In the genomic region with DNA sequence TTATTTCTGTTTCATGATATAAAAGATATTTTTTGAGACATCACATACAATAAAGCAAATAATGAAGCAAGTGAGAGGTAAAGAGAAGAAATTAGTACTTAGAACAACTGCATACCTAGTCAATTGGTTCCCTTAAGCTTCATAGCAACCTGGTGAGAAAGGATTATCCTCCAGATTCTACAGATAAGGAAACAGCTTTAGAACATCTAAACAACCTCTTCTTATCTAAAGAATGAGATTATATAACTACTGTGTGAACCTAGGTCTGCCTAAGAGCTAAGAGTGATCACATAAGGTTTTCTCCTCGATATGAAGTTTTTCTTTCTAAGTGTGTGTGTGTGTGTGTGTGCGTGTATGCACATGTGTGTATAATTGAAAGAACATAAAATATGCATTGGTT, we compare ENCODE assay signal across 18 cellular contexts.
"Had no signal": no experiment of that assay in that cellular context is flagged by ENCODE, and none has a peak within 500 bp of the region (broad histone marks: within the 10 kb centered on the region; RNA-seq: fewer than 3 reads in every experiment).

No MANE protein-coding gene starts in this region.

- ATAC-seq: foreskin keratinocyte; natural killer cell; stimulated activated naive B cell treated with anti-CD40 and anti-IgM and Interleukin-4, amounts not matched to agents 10 μg/mL and 1 μg/mL and 100 μg/mL, for 72 hours; stimulated activated naive CD8-positive, alpha-beta T cell treated with anti-CD3 and anti-CD28 coated beads, Interleukin-15, amount 100 ng/mL, for 72 hours had no signal

- H3K4me3 ChIP-seq: coronary artery, right atrium auricular region, sigmoid colon, skin epidermis, thoracic aorta, transverse colon had no signal

- H3K36me3 ChIP-seq: right atrium auricular region, sigmoid colon, thoracic aorta, transverse colon had no signal

- H3K27ac ChIP-seq: coronary artery, foreskin keratinocyte, right atrium auricular region, sigmoid colon, skin epidermis, thoracic aorta, transverse colon had no signal

- H3K4me1 ChIP-seq: foreskin keratinocyte, right atrium auricular region, sigmoid colon, transverse colon had no signal

- DNase-seq: effector CD4-positive, alpha-beta T cell; endodermal cell; erythroblast; foreskin keratinocyte; immature natural killer cell; kidney; natural killer cell; posterior cingulate gyrus; sigmoid colon; stimulated activated CD4-positive, alpha-beta T cell treated with anti-CD3 and anti-CD28 coated beads, Interleukin-2, amount 100 ng/mL, for 24 hours; stimulated activated CD4-positive, alpha-beta T cell treated with anti-CD3 and anti-CD28 coated beads, Interleukin-4, amount 100 ng/mL, for 4 hours; stimulated activated naive B cell treated with anti-CD40 and anti-IgM and Interleukin-4, amounts not matched to agents 10 μg/mL and 1 μg/mL and 100 μg/mL, for 72 hours; stimulated activated naive CD8-positive, alpha-beta T cell treated with anti-CD3 and anti-CD28 coated beads, Interleukin-15, amount 100 ng/mL, for 72 hours; transverse colon had no signal

- H3K9me3 ChIP-seq: right atrium auricular region, sigmoid colon, thoracic aorta, transverse colon had no signal

- H3K27me3 ChIP-seq: foreskin keratinocyte, right atrium auricular region, sigmoid colon, transverse colon had no signal
